1 cellular context compared by ENCODE assay signal in genomic region chr9:127897194-127897692, GRCh38.
TF ChIP-seq lines count a peak whose summit lies in the region.

No MANE protein-coding gene starts in this region.

TF ChIP-seq in HepG2, 621 proteins besides CTCF, POLR2A, EP300 and RAD21 (continued from another document and continues in another):
- TF ChIP-seq CSRNP1 (CRISPR knock-in tag; IDR thresholded peaks at IDR 0.05), result no peak
- no peak for TF ChIP-seq ZFP36L2 (CRISPR knock-in tag; IDR thresholded peaks at IDR 0.05)
- TF ChIP-seq IRF1 (CRISPR knock-in tag; IDR thresholded peaks at IDR 0.05; ENCODE audit: low read depth), result no peak
- no peak for TF ChIP-seq DNMT1 (CRISPR knock-in tag; IDR thresholded peaks at IDR 0.05)
- no peak for TF ChIP-seq ESRRA (CRISPR knock-in tag; IDR thresholded peaks at IDR 0.05; ENCODE audit: low read depth)
- TF ChIP-seq ZNF614 (CRISPR knock-in tag; IDR thresholded peaks at IDR 0.05; ENCODE audit: borderline replicate concordance), result no peak
- TF ChIP-seq NCOA1 (CRISPR knock-in tag; IDR thresholded peaks at IDR 0.05), result no peak
- TF ChIP-seq CBX1 (IDR thresholded peaks at IDR 0.05; ENCODE audit: low read depth), result peak; percentile 21
- no peak for TF ChIP-seq ZNF709 (CRISPR knock-in tag; IDR thresholded peaks at IDR 0.05)
- no peak for TF ChIP-seq ZBTB21 (CRISPR knock-in tag; IDR thresholded peaks at IDR 0.05)
- TF ChIP-seq LRRFIP1 (CRISPR knock-in tag; conservative IDR thresholded peaks at IDR 0.05), result no peak
- no peak for TF ChIP-seq HES4 (CRISPR knock-in tag; IDR thresholded peaks at IDR 0.05; ENCODE audit: borderline replicate concordance)
- no peak for TF ChIP-seq ZNF17 (CRISPR knock-in tag; IDR thresholded peaks at IDR 0.05)
- no peak for TF ChIP-seq ELF4 (CRISPR knock-in tag; IDR thresholded peaks at IDR 0.05; ENCODE audit: borderline replicate concordance)
- no peak for TF ChIP-seq SMAD1 (CRISPR knock-in tag; IDR thresholded peaks at IDR 0.05; ENCODE audit: borderline replicate concordance, low read depth)
- no peak for TF ChIP-seq CENPBD1 (CRISPR knock-in tag; IDR thresholded peaks at IDR 0.05; ENCODE audit: borderline replicate concordance, low read depth)
- no peak for TF ChIP-seq HIC2 (CRISPR knock-in tag; IDR thresholded peaks at IDR 0.05; ENCODE audit: low read depth)
- TF ChIP-seq ZFX (CRISPR knock-in tag; IDR thresholded peaks at IDR 0.05; ENCODE audit: low read depth), result peak; percentile 83
- TF ChIP-seq PRDM4 (CRISPR knock-in tag; IDR thresholded peaks at IDR 0.05; ENCODE audit: borderline replicate concordance), result no peak
- TF ChIP-seq ZKSCAN1 (IDR thresholded peaks at IDR 0.05; ENCODE audit: low read length), result no peak
- no peak for TF ChIP-seq TCF12 (IDR thresholded peaks at IDR 0.05)
- 0 out of 2 replicates have a peak, but pooled peaks have one; percentile 42 for TF ChIP-seq TCF12 (CRISPR knock-in tag; IDR thresholded peaks at IDR 0.05)
- no peak for TF ChIP-seq ZNF510 (CRISPR knock-in tag; IDR thresholded peaks at IDR 0.05; ENCODE audit: low read depth)
- no peak for TF ChIP-seq NKX3-1 (CRISPR knock-in tag; IDR thresholded peaks at IDR 0.05)
- no peak for TF ChIP-seq ZBTB34 (CRISPR knock-in tag; IDR thresholded peaks at IDR 0.05)
- TF ChIP-seq NFYC (CRISPR knock-in tag; IDR thresholded peaks at IDR 0.05), result peak; percentile 60
- TF ChIP-seq GZF1 (CRISPR knock-in tag; IDR thresholded peaks at IDR 0.05), result no peak
- no peak for TF ChIP-seq BCLAF1 (IDR thresholded peaks at IDR 0.05)
- TF ChIP-seq ZNF234 (CRISPR knock-in tag; conservative IDR thresholded peaks at IDR 0.05), result no peak
- TF ChIP-seq ZMAT5 (CRISPR knock-in tag; IDR thresholded peaks at IDR 0.05; ENCODE audit: borderline replicate concordance, low read depth), result no peak
- TF ChIP-seq NFRKB (IDR thresholded peaks at IDR 0.05), result no peak
- TF ChIP-seq FOXP4 (CRISPR knock-in tag; IDR thresholded peaks at IDR 0.05), result peak; percentile 80
- peak; percentile 60; the same call in 1 of the 2 replicates for TF ChIP-seq KDM3A (CRISPR knock-in tag; IDR thresholded peaks at IDR 0.05; ENCODE audit: low read depth)
- TF ChIP-seq SYNCRIP (IDR thresholded peaks at IDR 0.05; ENCODE audit: insufficient read depth, low read depth, low read length), result no peak
- no peak for TF ChIP-seq MBD4 (IDR thresholded peaks at IDR 0.05; ENCODE audit: borderline replicate concordance, low read length)
- TF ChIP-seq CC2D1A (CRISPR knock-in tag; IDR thresholded peaks at IDR 0.05), result no peak
- TF ChIP-seq ZNF572 (CRISPR knock-in tag; IDR thresholded peaks at IDR 0.05), result no peak
- no peak for TF ChIP-seq ZNF552 (CRISPR knock-in tag; IDR thresholded peaks at IDR 0.05; ENCODE audit: borderline replicate concordance)
- TF ChIP-seq RFX3 (CRISPR knock-in tag; IDR thresholded peaks at IDR 0.05), result no peak
- TF ChIP-seq NFIB (CRISPR knock-in tag; IDR thresholded peaks at IDR 0.05; ENCODE audit: borderline replicate concordance), result no peak
- TF ChIP-seq FOXA1 (IDR thresholded peaks at IDR 0.05), result no peak
- peak; percentile 86 for TF ChIP-seq FOXA1 (CRISPR knock-in tag; IDR thresholded peaks at IDR 0.05)
- TF ChIP-seq ZNF768 (CRISPR knock-in tag; IDR thresholded peaks at IDR 0.05), result no peak
- TF ChIP-seq SMAD9 (CRISPR knock-in tag; IDR thresholded peaks at IDR 0.05), result no peak
- peak; percentile 70; the same call in 1 of the 2 replicates for TF ChIP-seq TGIF2 (CRISPR knock-in tag; IDR thresholded peaks at IDR 0.05)
- no peak for TF ChIP-seq ISX (CRISPR knock-in tag; conservative IDR thresholded peaks at IDR 0.05)
- TF ChIP-seq NFATC3 (CRISPR knock-in tag; IDR thresholded peaks at IDR 0.05), result no peak
- no peak for TF ChIP-seq NCOA5 (CRISPR knock-in tag; IDR thresholded peaks at IDR 0.05)
- no peak for TF ChIP-seq SATB2 (CRISPR knock-in tag; IDR thresholded peaks at IDR 0.05)
- TF ChIP-seq ZBTB1 (CRISPR knock-in tag; IDR thresholded peaks at IDR 0.05; ENCODE audit: borderline replicate concordance), result no peak
- TF ChIP-seq ZNF264 (CRISPR knock-in tag; IDR thresholded peaks at IDR 0.05), result no peak
- TF ChIP-seq YEATS4 (CRISPR knock-in tag; IDR thresholded peaks at IDR 0.05; ENCODE audit: borderline replicate concordance), result 0 out of 2 replicates have a peak, but pooled peaks have one; percentile 23
- TF ChIP-seq ZBTB26 (CRISPR knock-in tag; IDR thresholded peaks at IDR 0.05; ENCODE audit: borderline replicate concordance), result no peak; the same call in 1 of the 2 replicates
- no peak for TF ChIP-seq KAT2B (IDR thresholded peaks at IDR 0.05; ENCODE audit: borderline replicate concordance, low read depth, low read length)
